Comparison of ENCODE assay signal across 11 cellular contexts in the genomic region with DNA sequence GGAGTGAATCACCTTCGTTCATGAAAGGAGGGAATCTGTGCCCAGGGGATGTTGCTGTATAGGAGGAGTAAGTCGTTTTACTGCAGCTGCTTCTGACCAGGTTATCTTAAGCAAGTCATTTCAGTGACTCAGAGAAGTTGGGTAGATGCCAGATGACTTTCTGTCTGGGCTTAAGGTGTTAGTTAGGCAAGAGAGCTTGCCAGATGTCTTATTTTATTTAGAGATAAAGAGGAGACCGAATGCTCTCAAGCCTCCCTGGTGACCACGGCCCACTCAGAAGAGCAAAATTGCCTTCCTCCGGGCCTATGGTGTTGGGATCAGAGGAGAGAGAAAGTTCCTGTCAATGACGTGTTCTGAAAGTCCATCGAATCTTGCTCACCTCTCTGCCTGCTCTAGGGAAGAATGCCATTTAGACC. TPM values are rescaled to one million over a fixed set of nuclear protein-coding genes. Genes with fewer than 3 reads are reported as not detected.
DNase-seq lines count a peak whose midpoint lies in the region; ATAC-seq, FAIRE-seq and TF ChIP-seq lines count a peak whose summit lies in the region.
"Had no signal": no experiment of that assay in that cellular context is flagged by ENCODE, and none has a peak within 500 bp of the region (broad histone marks: within the 10 kb centered on the region; RNA-seq: fewer than 3 reads in every experiment).

No MANE protein-coding gene starts in this region.

- no peaks in the 10 kb centered on the region for H3K27me3 ChIP-seq in SJCRH30
- peaks cover 0 to 5% of the 10 kb centered on the region in 2 experiments; a peak in 3 of 5 replicates for H3K27me3 ChIP-seq in HepG2 (ENCODE audit: control insufficient read depth in 1 of 2, insufficient read depth in 2 of 2, low read length in 2 of 2)

- no peaks in the 10 kb centered on the region for H3K79me2 ChIP-seq in HepG2 (ENCODE audit: insufficient read depth, low read length)

- TF ChIP-seq POLR2A in HepG2 (IDR thresholded peaks at IDR 0.05; ENCODE audit: insufficient read depth in 1 of 2, low read depth in 2 of 2, low read length in 2 of 2), result no peak

- H3K9me3 ChIP-seq in SJCRH30 (replicated peaks), result no peaks in the 10 kb centered on the region
- no peaks in the 10 kb centered on the region for H3K9me3 ChIP-seq in HepG2 (ENCODE audit: low read length)

- 3% methylated on average over 7 of the region's 7 CpGs for WGBS in HepG2 (ENCODE audit: low lambda C conversion rate)

- no peak overlapping the region for H3K27ac ChIP-seq in SJCRH30
- H3K27ac ChIP-seq in HepG2 (ENCODE audit: extremely low read length, insufficient read depth, low read length), result no peak overlapping the region

- POLR2A ChIA-PET in HepG2 (lab: Yijun Ruan, JAX), result no interaction called here

- no TSS peak for BruUV-seq in HepG2 (replicated peaks; lab: Mats Ljungman, UMichigan)

- TF ChIP-seq CTCF in fibroblast of mammary gland (conservative IDR thresholded peaks at IDR 0.05; ENCODE audit: control insufficient read depth, insufficient read depth, low read depth, low read length) (no peak), HepG2 (CRISPR knock-in tag; IDR thresholded peaks at IDR 0.05) (no peak)

- H3K36me3 ChIP-seq in SJCRH30 (no peaks in the 10 kb centered on the region), HepG2 (replicated peaks in 1 of 2; ENCODE audit: control insufficient read depth in 1 of 2, insufficient read depth in 2 of 2, low read length in 2 of 2) (no peaks in the 10 kb centered on the region)

- TF ChIP-seq EP300 in HepG2 (IDR thresholded peaks at IDR 0.05; ENCODE audit: low read depth in 2 of 2, low read length in 2 of 2) (no peak), HepG2 (CRISPR knock-in tag; IDR thresholded peaks at IDR 0.05; ENCODE audit: borderline replicate concordance) (no peak)

- no peak overlapping the region for H3K4me3 ChIP-seq in SJCRH30
- no peak overlapping the region for H3K4me3 ChIP-seq in fibroblast of mammary gland (ENCODE audit: control insufficient read depth, low read depth, low read length)
- H3K4me3 ChIP-seq in HepG2 (replicated peaks in 1 of 3; ENCODE audit: insufficient read depth in 1 of 3, low read depth in 2 of 3, low read length in 3 of 3), result no peak overlapping the region

- no peak overlapping the region for H3K9ac ChIP-seq in HepG2 (ENCODE audit: insufficient read depth, low read depth, low read length)

- in situ Hi-C loops in HepG2 (cut with HindIII; ENCODE audit: extremely low pct_ligation_motif_present, low pct_unique_long_range_greater_than_20kb), result loop anchor here (10.0 kb wide), 1 partner anchor 960 kb away; no protein-coding TSS in a partner anchor

- CTCF ChIA-PET in HepG2 (lab: Yijun Ruan, JAX; ENCODE audit: low intra/inter-chr PET ratio, low total read pairs), result no interaction called here

- intact Hi-C loops in left cardiac atrium (cut with DNase I) (no loop called here), Right ventricle myocardium superior (cut with DNase I) (no loop called here), HepG2 (cut with micrococcal nuclease; ENCODE audit: unreplicated experiment) (no loop called here)

- peak; percentile 34 to 93 for ATAC-seq in left cardiac atrium
- ATAC-seq in Right ventricle myocardium superior (ENCODE audit: poor library complexity), result no peak
- no peak for ATAC-seq in GM21447 (IDR thresholded peaks at IDR 0.05; ENCODE audit: unreplicated experiment)
- no peak for ATAC-seq in HepG2

- no peak for DNase-seq in left cardiac atrium
- DNase-seq in Right ventricle myocardium superior, result no peak
- peak; percentile 11 to 45 for DNase-seq in SJCRH30
- DNase-seq in fibroblast of mammary gland (ENCODE audit: low read depth), result peak; percentile 98
- no peak for DNase-seq in NCI-H510A (lab: John Stamatoyannopoulos, UW)
- no peak for DNase-seq in COR-L47 (lab: John Stamatoyannopoulos, UW)
- DNase-seq in HepG2 (ENCODE audit: low spot score), result no peak
- DNase-seq: glutamatergic neuron, NCI-H345, T-helper 1 cell had no signal

- no peak overlapping the region for H2AFZ ChIP-seq in HepG2 (ENCODE audit: low read length)

- no peak for FAIRE-seq in HepG2 (lab: Jason Lieb, UNC)

- H3K4me1 ChIP-seq in SJCRH30 (no peaks in the 10 kb centered on the region), HepG2 (ENCODE audit: insufficient read depth, low read length) (no peaks in the 10 kb centered on the region)

- H4K20me1 ChIP-seq in HepG2 (ENCODE audit: insufficient read depth, low read length), result no peaks in the 10 kb centered on the region

- TF ChIP-seq RAD21 in HepG2 (CRISPR knock-in tag; IDR thresholded peaks at IDR 0.05), result no peak

- no peak overlapping the region for H3K4me2 ChIP-seq in HepG2 (ENCODE audit: low read depth, low read length)

TF ChIP-seq in HepG2, 621 proteins besides CTCF, POLR2A, EP300 and RAD21 (continues in another document):
- TF ChIP-seq ZFP37 (CRISPR knock-in tag; IDR thresholded peaks at IDR 0.05; ENCODE audit: borderline replicate concordance) (no peak), ZNF839 (CRISPR knock-in tag; IDR thresholded peaks at IDR 0.05; ENCODE audit: borderline replicate concordance) (no peak), PLRG1 (conservative IDR thresholded peaks at IDR 0.05) (no peak), NCOA1 (CRISPR knock-in tag; IDR thresholded peaks at IDR 0.05) (no peak), CCDC6 (CRISPR knock-in tag; IDR thresholded peaks at IDR 0.05) (no peak), ZC3H4 (CRISPR knock-in tag; IDR thresholded peaks at IDR 0.05; ENCODE audit: borderline replicate concordance) (no peak), XBP1 (CRISPR knock-in tag; IDR thresholded peaks at IDR 0.05) (no peak), TMF1 (CRISPR knock-in tag; IDR thresholded peaks at IDR 0.05; ENCODE audit: low read depth) (no peak), KLF6 (CRISPR knock-in tag; IDR thresholded peaks at IDR 0.05) (no peak), MATR3 (CRISPR knock-in tag; IDR thresholded peaks at IDR 0.05) (no peak)
- TF ChIP-seq, protein P1, sequence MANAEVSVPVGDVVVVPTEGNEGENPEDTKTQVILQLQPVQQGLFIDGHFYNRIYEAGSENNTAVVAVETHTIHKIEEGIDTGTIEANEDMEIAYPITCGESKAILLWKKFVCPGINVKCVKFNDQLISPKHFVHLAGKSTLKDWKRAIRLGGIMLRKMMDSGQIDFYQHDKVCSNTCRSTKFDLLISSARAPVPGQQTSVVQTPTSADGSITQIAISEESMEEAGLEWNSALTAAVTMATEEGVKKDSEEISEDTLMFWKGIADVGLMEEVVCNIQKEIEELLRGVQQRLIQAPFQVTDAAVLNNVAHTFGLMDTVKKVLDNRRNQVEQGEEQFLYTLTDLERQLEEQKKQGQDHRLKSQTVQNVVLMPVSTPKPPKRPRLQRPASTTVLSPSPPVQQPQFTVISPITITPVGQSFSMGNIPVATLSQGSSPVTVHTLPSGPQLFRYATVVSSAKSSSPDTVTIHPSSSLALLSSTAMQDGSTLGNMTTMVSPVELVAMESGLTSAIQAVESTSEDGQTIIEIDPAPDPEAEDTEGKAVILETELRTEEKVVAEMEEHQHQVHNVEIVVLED (CRISPR knock-in tag; IDR thresholded peaks at IDR 0.05; ENCODE audit: borderline replicate concordance), result no peak

RNA-seq across cellular contexts. Expression of a gene that starts 16.3 kb away (rescaled TPM):
- 10 to 100 TPM; 13.3 to 17.9 TPM for total RNA-seq in left cardiac atrium
- total RNA-seq in Right ventricle myocardium superior, result 13.0 TPM
- total RNA-seq in SJCRH30 (2014; rRNA removed; shearing (Covaris generic)), result 10.5 and 10.7 TPM in 2 replicates
- total RNA-seq in HepG2 (2016; rRNA removed; fragmentation: Illumina TruSeq; extraction: Trizol), result 1.8 and 2.8 TPM in 2 replicates
- total RNA-seq in HepG2 (2016; cell fraction: cytosol; rRNA removed; fragmentation: Illumina TruSeq; extraction: Trizol; ENCODE audit: low read depth), result 4.8 and 6.6 TPM in 2 replicates
- 1.6 and 3.1 TPM in 2 replicates for total RNA-seq in HepG2 (2016; cell fraction: insoluble cytoplasmic fraction; rRNA removed; fragmentation: Illumina TruSeq; extraction: Trizol)
- total RNA-seq in HepG2 (2016; cell fraction: membrane; rRNA removed; fragmentation: Illumina TruSeq; extraction: Trizol), result 3.7 and 3.8 TPM in 2 replicates
- total RNA-seq in HepG2 (2016; cell fraction: nucleus; rRNA removed; fragmentation: Illumina TruSeq; extraction: Trizol), result 11.3 and 11.8 TPM in 2 replicates
- 2.8 and 3.9 TPM in 2 replicates for polyA plus RNA-seq in HepG2 (2011; rRNA removed)
- polyA plus RNA-seq in HepG2 (2011; cell fraction: cytosol; rRNA removed), result 2.1 and 3.7 TPM in 2 replicates
- 22.9 and 29.9 TPM in 2 replicates for polyA plus RNA-seq in HepG2 (2011; cell fraction: nucleus; rRNA removed)
- 1.9 and 2.3 TPM in 2 replicates for polyA plus RNA-seq in HepG2 (2012)
- 0.08 and 0.29 TPM in 2 replicates for polyA plus RNA-seq in HepG2 (2016; cell fraction: cytosol; fragmentation: Illumina TruSeq; extraction: Trizol; ENCODE audit: low read depth)
- polyA plus RNA-seq in HepG2 (2016; cell fraction: insoluble cytoplasmic fraction; fragmentation: Illumina TruSeq; extraction: Trizol; ENCODE audit: low read depth), result 1.8 and 2.7 TPM in 2 replicates
- 0.27 and 0.43 TPM in 2 replicates for polyA plus RNA-seq in HepG2 (2016; cell fraction: membrane; fragmentation: Illumina TruSeq; extraction: Trizol; ENCODE audit: low read depth)
- polyA plus RNA-seq in HepG2 (2016; cell fraction: nucleus; fragmentation: Illumina TruSeq; extraction: Trizol; ENCODE audit: insufficient read depth, low read depth), result 10.3 and 11.8 TPM in 2 replicates
- 13.0 TPM in 1 of 2 replicates, not detected in the other for polyA minus RNA-seq in HepG2 (2011; rRNA and poly(A)+ RNA removed; ENCODE audit: low replicate concordance)
- 4.4 and 6.9 TPM in 2 replicates for polyA minus RNA-seq in HepG2 (2011; cell fraction: cytosol; rRNA and poly(A)+ RNA removed)
- 37.1 and 39.4 TPM in 2 replicates for polyA minus RNA-seq in HepG2 (2011; cell fraction: nucleus; rRNA and poly(A)+ RNA removed)

Comparison
In these comparisons a context has a peak if more than half of its experiments do, and no peak if none do; other contexts are left out.
1. ATAC-seq: peak in left cardiac atrium (2 of 2); none in Right ventricle myocardium superior (single experiment), GM21447 (single experiment) and HepG2 (single experiment).
2. DNase-seq: peak in SJCRH30 (2 of 2) and fibroblast of mammary gland (single experiment); none in left cardiac atrium (single experiment), Right ventricle myocardium superior (single experiment), NCI-H510A (single experiment), COR-L47 (single experiment) and HepG2 (single experiment).